ENCODE assay signal across 1 cellular context in the genomic region with DNA sequence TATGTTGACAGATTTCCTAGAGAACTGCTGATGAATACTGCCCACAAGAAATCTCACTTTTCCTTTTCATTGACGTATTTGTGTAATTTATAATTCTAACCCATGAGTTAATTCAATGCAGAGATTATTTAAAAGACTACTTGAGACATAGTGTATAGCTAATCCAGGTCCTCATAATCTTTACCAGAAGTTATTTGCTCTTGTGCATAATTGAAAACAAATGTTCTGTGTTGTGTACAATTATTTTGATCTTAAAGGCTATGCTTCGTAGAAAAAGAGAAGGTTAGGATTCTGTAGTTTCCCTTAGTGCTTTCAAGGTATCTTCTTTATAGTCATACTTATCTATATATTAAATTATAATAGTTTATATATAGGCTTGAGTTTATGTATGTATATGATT.
TF ChIP-seq lines count a peak whose summit lies in the region.

No MANE protein-coding gene starts in this region.

TF ChIP-seq in WTC11, 78 proteins besides CTCF, POLR2A, EP300 and RAD21 (continued from another document):
- TF ChIP-seq, protein P1, sequence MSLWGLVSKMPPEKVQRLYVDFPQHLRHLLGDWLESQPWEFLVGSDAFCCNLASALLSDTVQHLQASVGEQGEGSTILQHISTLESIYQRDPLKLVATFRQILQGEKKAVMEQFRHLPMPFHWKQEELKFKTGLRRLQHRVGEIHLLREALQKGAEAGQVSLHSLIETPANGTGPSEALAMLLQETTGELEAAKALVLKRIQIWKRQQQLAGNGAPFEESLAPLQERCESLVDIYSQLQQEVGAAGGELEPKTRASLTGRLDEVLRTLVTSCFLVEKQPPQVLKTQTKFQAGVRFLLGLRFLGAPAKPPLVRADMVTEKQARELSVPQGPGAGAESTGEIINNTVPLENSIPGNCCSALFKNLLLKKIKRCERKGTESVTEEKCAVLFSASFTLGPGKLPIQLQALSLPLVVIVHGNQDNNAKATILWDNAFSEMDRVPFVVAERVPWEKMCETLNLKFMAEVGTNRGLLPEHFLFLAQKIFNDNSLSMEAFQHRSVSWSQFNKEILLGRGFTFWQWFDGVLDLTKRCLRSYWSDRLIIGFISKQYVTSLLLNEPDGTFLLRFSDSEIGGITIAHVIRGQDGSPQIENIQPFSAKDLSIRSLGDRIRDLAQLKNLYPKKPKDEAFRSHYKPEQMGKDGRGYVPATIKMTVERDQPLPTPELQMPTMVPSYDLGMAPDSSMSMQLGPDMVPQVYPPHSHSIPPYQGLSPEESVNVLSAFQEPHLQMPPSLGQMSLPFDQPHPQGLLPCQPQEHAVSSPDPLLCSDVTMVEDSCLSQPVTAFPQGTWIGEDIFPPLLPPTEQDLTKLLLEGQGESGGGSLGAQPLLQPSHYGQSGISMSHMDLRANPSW (CRISPR knock-in tag; conservative IDR thresholded peaks at IDR 0.05; ENCODE audit: low read depth): no peak
- TF ChIP-seq SP1 (CRISPR knock-in tag; conservative IDR thresholded peaks at IDR 0.05) (no peak), MYBL2 (CRISPR knock-in tag; IDR thresholded peaks at IDR 0.05) (no peak)
- TF ChIP-seq, protein P2, sequence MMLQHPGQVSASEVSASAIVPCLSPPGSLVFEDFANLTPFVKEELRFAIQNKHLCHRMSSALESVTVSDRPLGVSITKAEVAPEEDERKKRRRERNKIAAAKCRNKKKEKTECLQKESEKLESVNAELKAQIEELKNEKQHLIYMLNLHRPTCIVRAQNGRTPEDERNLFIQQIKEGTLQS (CRISPR knock-in tag; conservative IDR thresholded peaks at IDR 0.05): no peak
